ENCODE assay signal across 11 cellular contexts in genomic region chr11:95999604-96000003, GRCh38.
DNase-seq lines count a peak whose midpoint lies in the region; ATAC-seq and TF ChIP-seq lines count a peak whose summit lies in the region.
"Had no signal": no experiment of that assay in that cellular context is flagged by ENCODE, and none has a peak within 500 bp of the region (broad histone marks: within the 10 kb centered on the region; RNA-seq: fewer than 3 reads in every experiment).

No MANE protein-coding gene starts in this region.

- H3K4me2 ChIP-seq in MM.1S (ENCODE audit: low read depth, low read length): peak overlapping the region; percentile 87
- H3K4me2 ChIP-seq in mesenchymal stem cell (ENCODE audit: low read length, poor library complexity, severe bottlenecking): no peak overlapping the region

- H4K8ac ChIP-seq in mesenchymal stem cell (ENCODE audit: low read length): no peak overlapping the region

- intact Hi-C loops in dorsolateral prefrontal cortex (cut with DNase I): no loop called here
- intact Hi-C loops in left colon (cut with DNase I, micrococcal nuclease): no loop called here

- no peak overlapping the region for H2BK12ac ChIP-seq in mesenchymal stem cell (ENCODE audit: low read length in 2 of 2)

- H3K4me3 ChIP-seq in MM.1S (ENCODE audit: low read length): peak overlapping the region; percentile 48
- H3K4me3 ChIP-seq in dorsolateral prefrontal cortex: peak overlapping the region in 55 of 59 donors; percentile 1 to 52 (median 30)
- peak overlapping the region in 1 of 2 experiments; percentile 62 for H3K4me3 ChIP-seq in mesenchymal stem cell (ENCODE audit: insufficient read depth in 1 of 2, low read depth in 1 of 2, low read length in 2 of 2)

- H3K36me3 ChIP-seq in MM.1S (replicated peaks; ENCODE audit: insufficient read depth, low read length) (no peaks in the 10 kb centered on the region), mesenchymal stem cell (ENCODE audit: control insufficient read depth in 1 of 2, insufficient read depth in 2 of 2, low read depth in 1 of 2, low read length in 2 of 2) (peaks cover 0 to 9% of the 10 kb centered on the region in 2 experiments)

- H3K23ac ChIP-seq in mesenchymal stem cell (ENCODE audit: low read length in 2 of 2): no peak overlapping the region

- H2BK120ac ChIP-seq in mesenchymal stem cell (ENCODE audit: low read depth, low read length): no peak overlapping the region

- H3K27me3 ChIP-seq in MM.1S (replicated peaks; ENCODE audit: insufficient read depth, low read length) (no peaks in the 10 kb centered on the region), dorsolateral prefrontal cortex (no peaks in the 10 kb centered on the region), mesenchymal stem cell (ENCODE audit: control insufficient read depth in 1 of 2, insufficient read depth in 1 of 2, low read length in 2 of 2) (no peaks in the 10 kb centered on the region)

- H3K18ac ChIP-seq in mesenchymal stem cell (ENCODE audit: low read depth in 1 of 2, low read length in 2 of 2): no peak overlapping the region

- H2AK5ac ChIP-seq in mesenchymal stem cell (ENCODE audit: low read length, severe bottlenecking): no peak overlapping the region

- H2AFZ ChIP-seq in MM.1S (ENCODE audit: low read length) (peak overlapping the region; percentile 32), mesenchymal stem cell (ENCODE audit: low read depth, low read length) (no peak overlapping the region)

- H3K9me3 ChIP-seq in MM.1S (replicated peaks; ENCODE audit: insufficient read depth, low read length) (no peaks in the 10 kb centered on the region), mesenchymal stem cell (ENCODE audit: control insufficient read depth, low read length) (no peaks in the 10 kb centered on the region)

- no peak overlapping the region for H2BK15ac ChIP-seq in mesenchymal stem cell (ENCODE audit: low read depth, poor library complexity, severe bottlenecking)

- H4K20me1 ChIP-seq in MM.1S (ENCODE audit: insufficient read depth, low read length): no peaks in the 10 kb centered on the region

- H3K9me2 ChIP-seq in MM.1S (replicated peaks; ENCODE audit: insufficient read depth, low read length): no peaks in the 10 kb centered on the region

- peak overlapping the region; percentile 62 for H3K9ac ChIP-seq in MM.1S (ENCODE audit: low read length)
- peak overlapping the region; percentile 88 for H3K9ac ChIP-seq in mesenchymal stem cell (ENCODE audit: low read length)

- H3K79me2 ChIP-seq in MM.1S (ENCODE audit: low read length): peaks cover 15% of the 10 kb centered on the region

- no peaks in the 10 kb centered on the region for H3F3A ChIP-seq in MM.1S (ENCODE audit: insufficient read depth, low read length)

- no peak overlapping the region for H2BK5ac ChIP-seq in mesenchymal stem cell (ENCODE audit: low read depth, low read length, poor library complexity, severe bottlenecking)

- WGBS in mesenchymal stem cell: 87% methylated on average over 5 of the region's 5 CpGs

- H3K4ac ChIP-seq in mesenchymal stem cell (ENCODE audit: low read depth in 1 of 2, low read length in 2 of 2): peak overlapping the region in 1 of 2 experiments; percentile 67

- no peak overlapping the region for H3K14ac ChIP-seq in mesenchymal stem cell (ENCODE audit: low read length in 2 of 2)

- peaks cover 15% of the 10 kb centered on the region for H3K79me1 ChIP-seq in mesenchymal stem cell (replicated peaks; ENCODE audit: low read length, poor library complexity, severe bottlenecking)

- H3K4me1 ChIP-seq in MM.1S (ENCODE audit: low read length) (peaks cover 13% of the 10 kb centered on the region; the same call in 1 of the 2 replicates), mesenchymal stem cell (ENCODE audit: control insufficient read depth, insufficient read depth, low read depth, low read length) (no peaks in the 10 kb centered on the region)

- H4K91ac ChIP-seq in mesenchymal stem cell (ENCODE audit: low read length): no peak overlapping the region

- TF ChIP-seq CTCF in MM.1S (IDR thresholded peaks at IDR 0.05; ENCODE audit: low read length) (no peak), dorsolateral prefrontal cortex (IDR thresholded peaks at IDR 0.05 in 54 of 56, conservative IDR thresholded peaks at IDR 0.05 in 2 of 56; ENCODE audit: low read depth in 1 of 56, partially characterized antibody in 56 of 56) (no peak)

- H3K27ac ChIP-seq in MM.1S (ENCODE audit: low read length) (peak overlapping the region; percentile 63), dorsolateral prefrontal cortex (peak overlapping the region in 41 of 59 donors; percentile 1 to 78 (median 56)), mesenchymal stem cell (ENCODE audit: low read length, poor library complexity, severe bottlenecking) (no peak overlapping the region), substantia nigra (ENCODE audit: low read depth, low read length, poor library complexity, severe bottlenecking) (peak overlapping the region; percentile 47)

- ATAC-seq in left colon: no peak
- ATAC-seq: activated CD4-positive, alpha-beta T cell treated with anti-CD3 and anti-CD28 coated beads for 36 hours; activated T-cell treated with anti-CD3 and anti-CD28 coated beads, Interleukin-2, amount 50 U/mL, for 72 hours had no signal

- DNase-seq in MM.1S: no peak
- no peak for DNase-seq in dorsolateral prefrontal cortex
- no peak for DNase-seq in mesenchymal stem cell
- no peak for DNase-seq in substantia nigra (lab: John Stamatoyannopoulos, UW)
- DNase-seq in left colon: no peak
- no peak for DNase-seq in HuH-7 (ENCODE audit: low spot score)
- no peak for DNase-seq in stimulated activated CD4-positive, alpha-beta T cell treated with anti-CD3 and anti-CD28 coated beads, Interleukin-15, amount 100 ng/mL, for 24 hours
- DNase-seq in T-helper 2 cell: no peak
- DNase-seq: activated CD4-positive, alpha-beta T cell treated with anti-CD3 and anti-CD28 coated beads for 36 hours; activated T-cell treated with anti-CD3 and anti-CD28 coated beads, Interleukin-2, amount 50 U/mL, for 72 hours; DND-41 had no signal
